In genomic region chr19:48319647-48320537, GRCh38 we compare ENCODE assay signal across 8 cellular contexts. TPM values are rescaled to one million over a fixed set of nuclear protein-coding genes. Genes with fewer than 3 reads are reported as not detected.
A peak's percentile ranks its signal among the peaks of the same experiment; 100 is the strongest.
DNase-seq lines count a peak whose midpoint lies in the region; ATAC-seq, FAIRE-seq and TF ChIP-seq lines count a peak whose summit lies in the region.

No MANE protein-coding gene starts in this region.

- H3K9ac ChIP-seq in OCI-LY1 (ENCODE audit: low read length) = no peak overlapping the region

- peak; percentile 69 to 73 (median 69) for DNase-seq in CD4-positive, CD25-positive, alpha-beta regulatory T cell
- peak; percentile 73 for DNase-seq in HTR-8/SVneo (ENCODE audit: insufficient read length, low spot score)
- DNase-seq in activated T-cell treated with anti-CD3 and anti-CD28 coated beads for 4 hours = peak; percentile 73
- DNase-seq in myocyte (ENCODE audit: low read depth) = peak; percentile 86

- peak overlapping the region; percentile 46 to 99 (median 96) for H3K4me3 Mint-ChIP-seq in CD4-positive, CD25-positive, alpha-beta regulatory T cell
- H3K4me3 Mint-ChIP-seq in stimulated activated memory B cell treated with anti-CD40 and anti-IgM and Interleukin-4, amounts not matched to agents 10 μg/mL and 1 μg/mL and 100 μg/mL, for 72 hours = peak overlapping the region; percentile 95

- no peaks in the 10 kb centered on the region for H3K9me3 ChIP-seq in CD4-positive, CD25-positive, alpha-beta regulatory T cell (ENCODE audit: control insufficient read depth in 2 of 2, low read length in 2 of 2)
- no peaks in the 10 kb centered on the region for H3K9me3 ChIP-seq in OCI-LY1 (ENCODE audit: low read length)

- peaks cover 12% of the 10 kb centered on the region for H3K27me3 Mint-ChIP-seq in CD4-positive, CD25-positive, alpha-beta regulatory T cell
- H3K27me3 Mint-ChIP-seq in stimulated activated memory B cell treated with anti-CD40 and anti-IgM and Interleukin-4, amounts not matched to agents 10 μg/mL and 1 μg/mL and 100 μg/mL, for 72 hours = no peaks in the 10 kb centered on the region

- H3K4me1 Mint-ChIP-seq in CD4-positive, CD25-positive, alpha-beta regulatory T cell = peaks cover 0 to 53% (median 36%) of the 10 kb centered on the region in 4 donors
- H3K4me1 Mint-ChIP-seq in stimulated activated memory B cell treated with anti-CD40 and anti-IgM and Interleukin-4, amounts not matched to agents 10 μg/mL and 1 μg/mL and 100 μg/mL, for 72 hours = peaks cover 41% of the 10 kb centered on the region

- no peaks in the 10 kb centered on the region for H3F3A ChIP-seq in OCI-LY1 (ENCODE audit: insufficient read depth, low read length)

- H2AFZ ChIP-seq in OCI-LY1 (ENCODE audit: low read length) = no peak overlapping the region

- H3K9me3 Mint-ChIP-seq in CD4-positive, CD25-positive, alpha-beta regulatory T cell = peaks cover 0 to 1% (median 0%) of the 10 kb centered on the region in 7 donors
- no peaks in the 10 kb centered on the region for H3K9me3 Mint-ChIP-seq in stimulated activated memory B cell treated with anti-CD40 and anti-IgM and Interleukin-4, amounts not matched to agents 10 μg/mL and 1 μg/mL and 100 μg/mL, for 72 hours

- ATAC-seq in CD4-positive, CD25-positive, alpha-beta regulatory T cell (ENCODE audit: low read depth in 2 of 2) = peak in 1 of 2 donors; percentile 10
- peak; percentile 31 for ATAC-seq in esophagus mucosa
- peak; percentile 38 for ATAC-seq in stimulated activated memory B cell treated with anti-CD40 and anti-IgM and Interleukin-4, amounts not matched to agents 10 μg/mL and 1 μg/mL and 100 μg/mL, for 72 hours
- ATAC-seq in HG03196 (IDR thresholded peaks at IDR 0.05; ENCODE audit: unreplicated experiment) = no peak

- no peaks in the 10 kb centered on the region for H3K27me3 ChIP-seq in CD4-positive, CD25-positive, alpha-beta regulatory T cell (ENCODE audit: control insufficient read depth, insufficient read depth, low read length)
- no peaks in the 10 kb centered on the region for H3K27me3 ChIP-seq in OCI-LY1 (ENCODE audit: insufficient read depth, low read length)

- H3K4me1 ChIP-seq in CD4-positive, CD25-positive, alpha-beta regulatory T cell (ENCODE audit: control insufficient read depth, insufficient read depth, low read length, poor library complexity, severe bottlenecking) = peaks cover 47% of the 10 kb centered on the region
- H3K4me1 ChIP-seq in OCI-LY1 (ENCODE audit: insufficient read depth, low read length, severe bottlenecking) = peaks cover 27% of the 10 kb centered on the region

- no peaks in the 10 kb centered on the region for H3K36me3 ChIP-seq in CD4-positive, CD25-positive, alpha-beta regulatory T cell (ENCODE audit: control insufficient read depth, insufficient read depth, low read length)
- no peaks in the 10 kb centered on the region for H3K36me3 ChIP-seq in OCI-LY1 (ENCODE audit: insufficient read depth, low read length)

- H3K79me2 ChIP-seq in OCI-LY1 (ENCODE audit: insufficient read depth, low read length) = no peaks in the 10 kb centered on the region

- peaks cover 3% of the 10 kb centered on the region for H3K36me3 Mint-ChIP-seq in CD4-positive, CD25-positive, alpha-beta regulatory T cell
- no peaks in the 10 kb centered on the region for H3K36me3 Mint-ChIP-seq in stimulated activated memory B cell treated with anti-CD40 and anti-IgM and Interleukin-4, amounts not matched to agents 10 μg/mL and 1 μg/mL and 100 μg/mL, for 72 hours

- H3K9me2 ChIP-seq in OCI-LY1 (ENCODE audit: low read depth, low read length) = no peaks in the 10 kb centered on the region

- H3K27ac Mint-ChIP-seq in CD4-positive, CD25-positive, alpha-beta regulatory T cell = peak overlapping the region; percentile 66 to 100 (median 99)
- H3K27ac Mint-ChIP-seq in stimulated activated memory B cell treated with anti-CD40 and anti-IgM and Interleukin-4, amounts not matched to agents 10 μg/mL and 1 μg/mL and 100 μg/mL, for 72 hours = peak overlapping the region; percentile 94

- peak overlapping the region; percentile 88; the same call in 1 of the 2 replicates for H3K4me2 ChIP-seq in OCI-LY1 (ENCODE audit: low read length)

- FAIRE-seq in HTR-8/SVneo (lab: Jason Lieb, UNC) = no peak

- H4K20me1 ChIP-seq in OCI-LY1 (ENCODE audit: insufficient read depth, low read length) = no peaks in the 10 kb centered on the region

- TF ChIP-seq CTCF in OCI-LY1 (IDR thresholded peaks at IDR 0.05; ENCODE audit: low read length) = peak; percentile 98

- H3K27ac ChIP-seq in CD4-positive, CD25-positive, alpha-beta regulatory T cell (ENCODE audit: insufficient read depth, low read length, poor library complexity, severe bottlenecking) = peak overlapping the region; percentile 99
- peak overlapping the region; percentile 93 for H3K27ac ChIP-seq in OCI-LY1 (ENCODE audit: low read depth, low read length, poor library complexity, severe bottlenecking)

- no peak overlapping the region for H3K4me3 ChIP-seq in CD4-positive, CD25-positive, alpha-beta regulatory T cell (ENCODE audit: low read depth, low read length)
- no peak overlapping the region for H3K4me3 ChIP-seq in OCI-LY1 (ENCODE audit: low read depth, low read length, poor library complexity, severe bottlenecking)

RNA-seq across cellular contexts. Expression of gene EMP3, which starts 5.5 kb away (rescaled TPM):
- 290 TPM for total RNA-seq in CD4-positive, CD25-positive, alpha-beta regulatory T cell
- 1,000 to 10,000 TPM in 2 of 4 donors, 100 to 1,000 TPM in 2; 809 to 1,327 (median 1,095) TPM for polyA plus RNA-seq in CD4-positive, CD25-positive, alpha-beta regulatory T cell
- total RNA-seq in esophagus mucosa (7.6 TPM), myocyte (261 and 322 TPM in 2 replicates)
- 427 TPM for polyA plus RNA-seq in myocyte (2012)

RNA-seq across cellular contexts. Expression of gene TMEM143, which starts 43.8 kb away (rescaled TPM):
- total RNA-seq in CD4-positive, CD25-positive, alpha-beta regulatory T cell = 9.3 TPM
- polyA plus RNA-seq in CD4-positive, CD25-positive, alpha-beta regulatory T cell = 1 to 10 TPM; 1.9 to 5.3 (median 4.5) TPM
- 5.5 TPM for total RNA-seq in esophagus mucosa
- total RNA-seq in myocyte = 10.1 and 10.4 TPM in 2 replicates
- 12.3 TPM for polyA plus RNA-seq in myocyte (2012)

RNA-seq across cellular contexts. Expression of gene SYNGR4, which starts 44.3 kb away (rescaled TPM):
- total RNA-seq in CD4-positive, CD25-positive, alpha-beta regulatory T cell = not detected
- not detected for polyA plus RNA-seq in CD4-positive, CD25-positive, alpha-beta regulatory T cell
- total RNA-seq in esophagus mucosa (not detected), myocyte (not detected in 2 replicates)
- polyA plus RNA-seq in myocyte (2012) = not detected

RNA-seq across cellular contexts. Expression of gene ZNF114, which starts 50.0 kb away (rescaled TPM):
- total RNA-seq in CD4-positive, CD25-positive, alpha-beta regulatory T cell = not detected
- polyA plus RNA-seq in CD4-positive, CD25-positive, alpha-beta regulatory T cell = not detected
- total RNA-seq in esophagus mucosa (not detected), myocyte (not detected in 2 replicates)
- polyA plus RNA-seq in myocyte (2012) = not detected

Comparison
In these comparisons a context has a peak if more than half of its experiments do, and no peak if none do; other contexts are left out.
1. RNA of gene EMP3, which starts 5.5 kb away (total RNA-seq): 261 to 322 TPM in myocyte and 290 TPM in CD4-positive, CD25-positive, alpha-beta regulatory T cell (single experiment); 7.6 TPM in esophagus mucosa (single experiment); every median in the first group is over 10 times any median in the second.
2. Peak in every context shown above with its lines, with median percentiles within 50 percentile points of each other: DNase-seq.